In the genomic region with DNA sequence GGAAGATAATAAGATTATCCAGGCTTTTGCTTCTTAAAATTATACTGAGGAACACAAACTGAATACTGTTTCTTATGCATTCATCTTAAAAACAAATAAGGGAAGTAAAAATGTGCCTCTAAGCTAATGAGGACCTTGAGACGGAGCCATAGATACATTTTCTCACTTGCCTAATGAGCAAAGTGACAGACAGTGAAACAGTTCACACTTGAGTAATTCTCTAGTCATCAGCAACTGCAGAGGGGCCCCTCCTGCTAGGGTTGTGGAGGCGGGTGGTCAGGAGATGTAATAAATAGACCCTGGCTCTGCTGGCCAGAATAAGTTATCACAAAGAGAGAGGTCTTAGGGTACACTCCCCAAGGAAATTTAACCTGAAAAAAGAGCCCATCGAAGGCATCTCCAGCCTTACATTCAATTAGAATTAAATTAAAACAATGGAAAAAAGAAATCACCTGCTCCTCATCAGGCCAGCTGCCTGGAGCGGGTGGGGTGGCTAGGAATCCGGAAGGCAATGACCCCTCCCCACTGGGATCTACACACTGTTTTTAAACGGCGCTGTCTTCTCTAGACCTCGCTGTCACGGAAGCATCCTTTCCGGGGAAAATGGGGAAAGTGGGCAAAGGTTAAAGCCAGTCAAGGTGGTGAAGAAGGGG, we compare ENCODE assay signal across 11 cellular contexts. TPM values are rescaled to one million over a fixed set of nuclear protein-coding genes. Genes with fewer than 3 reads are reported as not detected.
DNase-seq lines count a peak whose midpoint lies in the region; ATAC-seq and TF ChIP-seq lines count a peak whose summit lies in the region.
"Had no signal": no experiment of that assay in that cellular context is flagged by ENCODE, and none has a peak within 500 bp of the region (broad histone marks: within the 10 kb centered on the region; RNA-seq: fewer than 3 reads in every experiment).

No MANE protein-coding gene starts in this region.

- no peaks in the 10 kb centered on the region for H3K79me2 ChIP-seq in OCI-LY3 (ENCODE audit: low read length)

- no peaks in the 10 kb centered on the region for H4K20me1 ChIP-seq in OCI-LY3 (ENCODE audit: insufficient read depth, low read length)

- DNase-seq in cerebellar nuclear complex (lab: John Stamatoyannopoulos, UW) (no peak), HT-29 (ENCODE audit: low spot score) (no peak), foreskin fibroblast (no peak)
- DNase-seq in activated CD4-positive, CD25-positive, alpha-beta regulatory T cell (lab: John Stamatoyannopoulos, UW): no peak
- DNase-seq: activated effector memory CD4-positive, alpha-beta T cell treated with anti-CD3 and anti-CD28 coated beads, Interleukin-2, amount 50 U/mL, for 16 hours; kidney glomerular epithelial cell; NCI-H1694 had no signal

- ATAC-seq in GM19455 (IDR thresholded peaks at IDR 0.05; ENCODE audit: unreplicated experiment) (peak; percentile 74), HG03039 (IDR thresholded peaks at IDR 0.05; ENCODE audit: unreplicated experiment) (peak; percentile 76)

- H3K27ac ChIP-seq in OCI-LY3 (ENCODE audit: low read length): peak overlapping the region; percentile 98

- H2AFZ ChIP-seq in OCI-LY3 (ENCODE audit: low read depth, low read length): no peak overlapping the region

- peaks cover 67% of the 10 kb centered on the region for H3K4me1 ChIP-seq in OCI-LY3 (ENCODE audit: low read length)

- H3K9ac ChIP-seq in OCI-LY3 (ENCODE audit: low read length): peak overlapping the region; percentile 97

- peak overlapping the region; percentile 44; the same call in 1 of the 2 replicates for H3K4me3 ChIP-seq in GM08714 (ENCODE audit: low read length)
- H3K4me3 ChIP-seq in OCI-LY3 (ENCODE audit: low read length): peak overlapping the region; percentile 77
- H3K4me3 ChIP-seq in foreskin fibroblast (ENCODE audit: low read depth in 1 of 2, low read length in 2 of 2): no peak overlapping the region

- H3K27me3 ChIP-seq in OCI-LY3 (ENCODE audit: low read depth, low read length): no peaks in the 10 kb centered on the region

- TF ChIP-seq CTCF in OCI-LY3 (IDR thresholded peaks at IDR 0.05; ENCODE audit: low read depth, low read length): no peak
- TF ChIP-seq CTCF in foreskin fibroblast (IDR thresholded peaks at IDR 0.05; ENCODE audit: low read depth, low read length): no peak

- H3K9me3 ChIP-seq in OCI-LY3 (ENCODE audit: insufficient read depth, low read length): no peaks in the 10 kb centered on the region

- H3K36me3 ChIP-seq in OCI-LY3 (replicated peaks; ENCODE audit: low read depth, low read length): no peaks in the 10 kb centered on the region

- H3K4me2 ChIP-seq in OCI-LY3 (ENCODE audit: low read length): peak overlapping the region; percentile 99

RNA-seq across cellular contexts. Expression of a gene that starts 32.6 kb away (rescaled TPM):
- total RNA-seq in HT-29 (2014; rRNA removed; shearing (Covaris generic)): 4.4 and 4.9 TPM in 2 replicates

RNA-seq across cellular contexts. Expression of a gene that starts 41.8 kb away (rescaled TPM):
- 6.5 and 9.2 TPM in 2 replicates for total RNA-seq in HT-29 (2014; rRNA removed; shearing (Covaris generic))

Comparison
In these comparisons a context has a peak if more than half of its experiments do, and no peak if none do; other contexts are left out.
1. H3K4me3 ChIP-seq: peak in GM08714 (single experiment) and OCI-LY3 (single experiment); none in foreskin fibroblast (0 of 2).